Comparison of ENCODE assay signal across 27 cellular contexts in genomic region chr4:15544196-15544730, GRCh38.
A peak's percentile ranks its signal among the peaks of the same experiment; 100 is the strongest.
DNase-seq lines count a peak whose midpoint lies in the region; ATAC-seq, FAIRE-seq and TF ChIP-seq lines count a peak whose summit lies in the region.
"Had no signal": no experiment of that assay in that cellular context is flagged by ENCODE, and none has a peak within 500 bp of the region (broad histone marks: within the 10 kb centered on the region; RNA-seq: fewer than 3 reads in every experiment).

No MANE protein-coding gene starts in this region.

- no peak overlapping the region for H2BK20ac ChIP-seq in H1 (ENCODE audit: low read length)

- DNase-seq in activated naive CD4-positive, alpha-beta T cell treated with anti-CD3 and anti-CD28 coated beads, Interleukin-2, amount 50 U/mL, for 72 hours (ENCODE audit: low spot score in 2 of 2): no peak
- DNase-seq in activated naive CD4-positive, alpha-beta T cell treated with Interleukin-2 at 50 U/mL for 16 hours: no peak
- no peak for DNase-seq in H1 (ENCODE audit: low read depth in 1 of 2, low spot score in 2 of 2)
- peak; percentile 11 for DNase-seq in left kidney (ENCODE audit: low read depth, low spot score)
- DNase-seq in activated gamma-delta T cell treated with Interleukin-2 at 50 U/mL for 16 hours: no peak
- DNase-seq in ecto neural progenitor cell (ENCODE audit: low spot score): no peak
- no peak for DNase-seq in DMS53 (lab: John Stamatoyannopoulos, UW)
- DNase-seq in posterior vena cava (ENCODE audit: low spot score): no peak
- DNase-seq: ACHN; Calu3; CD4-positive, alpha-beta memory T cell; DMS153; GDM1; HFFc6; KG1; NCI-H1105; NCI-H2029 treated with DMSO at 0.1 percent for 48 hours; NCI-H226; NCI-H510A treated with DMSO at 0.1 percent for 48 hours; NCI-H774 had no signal

- H3K4me3 ChIP-seq in H1 (ENCODE audit: extremely low read depth in 1 of 4, insufficient read depth in 2 of 4, low read depth in 3 of 4, low read length in 4 of 4): peak overlapping the region in 1 of 4 experiments; percentile 20; a peak in 1 of 8 replicates
- H3K4me3 ChIP-seq: BLaER1 treated with 17β-estradiol and CSF1 and Interleukin-3, amounts not matched to agents 10 nM and 100 nM had no signal

- WGBS in H1 (ENCODE audit: extremely low coverage in 1 of 2, insufficient coverage in 1 of 2, insufficient read length in 1 of 2, insufficient replicate concordance in 2 of 2, low coverage in 1 of 2, low lambda C conversion rate in 2 of 2, missing lambda C conversion rate in 1 of 2), 2 experiments: 41% methylated on average over 3 of the region's 3 CpGs; no CpG with 5 or more reads in 1 of the 2 experiments

- H3K4me1 ChIP-seq in H1 (replicated peaks in 1 of 4; ENCODE audit: control insufficient read depth in 3 of 4, insufficient read depth in 4 of 4, low read length in 3 of 4): peaks cover 0 to 11% (median 6%) of the 10 kb centered on the region in 4 experiments; a peak in 3 of 7 replicates

- no peak overlapping the region for H3K9ac ChIP-seq in H1 (replicated peaks in 1 of 4; ENCODE audit: extremely low read depth in 1 of 4, low read depth in 3 of 4, low read length in 3 of 4)
- H3K9ac ChIP-seq: BLaER1 treated with 17β-estradiol and CSF1 and Interleukin-3, amounts not matched to agents 10 nM and 100 nM had no signal

- no peak overlapping the region for H3K4ac ChIP-seq in H1 (replicated peaks; ENCODE audit: insufficient read length, low read depth, low read length)

- CTCF ChIA-PET in H1 (lab: Charles Lee; ENCODE audit: partially characterized antibody): interaction anchor here (0.8 to 1.4 kb wide), 7 partner anchors 13 to 661 kb away, joined by 3 to 4 read pairs (median 3); no protein-coding TSS in a partner anchor

- H4K5ac ChIP-seq in H1 (ENCODE audit: insufficient read length, low read depth, low read length): no peak overlapping the region

- no peak for FAIRE-seq in H1 (lab: Jason Lieb, UNC)
- FAIRE-seq: GM18507, H54, HepG2 had no signal

- H3K79me2 ChIP-seq in H1 (ENCODE audit: control insufficient read depth in 1 of 2, insufficient read depth in 2 of 2, low read length in 2 of 2): no peaks in the 10 kb centered on the region

- no peak overlapping the region for H2BK120ac ChIP-seq in H1 (replicated peaks; ENCODE audit: low read depth, low read length)

- H3K9me3 ChIP-seq in H1 (ENCODE audit: insufficient read depth in 2 of 2, low read depth in 1 of 2, low read length in 1 of 2): no peaks in the 10 kb centered on the region
- H3K9me3 ChIP-seq: BLaER1 treated with 17β-estradiol and CSF1 and Interleukin-3, amounts not matched to agents 10 nM and 100 nM had no signal

- no peaks in the 10 kb centered on the region for H4K20me1 ChIP-seq in H1 (replicated peaks in 1 of 2; ENCODE audit: control insufficient read depth in 1 of 2, insufficient read depth in 2 of 2, low read length in 2 of 2)
- H4K20me1 ChIP-seq: BLaER1 treated with 17β-estradiol and CSF1 and Interleukin-3, amounts not matched to agents 10 nM and 100 nM had no signal

- H2AK5ac ChIP-seq in H1 (ENCODE audit: low read depth, low read length): no peak overlapping the region

- TF ChIP-seq POLR2A in H1 (IDR thresholded peaks at IDR 0.05; ENCODE audit: control extremely low read depth in 1 of 2, low read depth in 2 of 2, low read length in 2 of 2): no peak

- intact Hi-C loops in posterior vena cava (cut with DNase I): no loop called here

- no peak for TF ChIP-seq CTCF in H1 (IDR thresholded peaks at IDR 0.05; ENCODE audit: control extremely low read depth in 1 of 3, insufficient read depth in 1 of 3, low read depth in 1 of 3, low read length in 3 of 3)

- ATAC-seq in activated naive CD4-positive, alpha-beta T cell treated with anti-CD3 and anti-CD28 coated beads, Interleukin-2, amount 50 U/mL, for 72 hours: no peak
- ATAC-seq: HepG2, Panc1, SK-N-SH treated with all-trans-retinoic acid at 6 μM for 48 hours had no signal

- no peaks in the 10 kb centered on the region; a peak in 2 of 8 replicates for H3K36me3 ChIP-seq in H1 (ENCODE audit: control insufficient read depth in 2 of 4, insufficient read depth in 4 of 4, low read length in 3 of 4)

- H2AFZ ChIP-seq in H1 (ENCODE audit: low read length): no peak overlapping the region

- no peaks in the 10 kb centered on the region for H3K27me3 ChIP-seq in H1 (replicated peaks in 1 of 4; ENCODE audit: control insufficient read depth in 3 of 4, extremely low read depth in 1 of 4, insufficient read depth in 3 of 4, low read length in 3 of 4)
- H3K27me3 ChIP-seq: BLaER1 treated with 17β-estradiol and CSF1 and Interleukin-3, amounts not matched to agents 10 nM and 100 nM had no signal

- H3K79me1 ChIP-seq in H1 (ENCODE audit: low read depth, low read length): no peaks in the 10 kb centered on the region

- H2BK12ac ChIP-seq in H1 (ENCODE audit: low read depth, low read length): peak overlapping the region; percentile 13

- no peak overlapping the region for H3K27ac ChIP-seq in H1 (ENCODE audit: low read depth, low read length)
- H3K27ac ChIP-seq: 22Rv1; BLaER1 treated with 17β-estradiol and CSF1 and Interleukin-3, amounts not matched to agents 10 nM and 100 nM had no signal

- POLR2A ChIA-PET in H1 (lab: Charles Lee; ENCODE audit: partially characterized antibody): interaction anchor here (0.6 to 1.5 kb wide), 4 partner anchors 12 to 111 kb away, joined by 3 to 4 read pairs (median 3); partner anchors contain the start of gene FBXL5

- H3K9me3 Mint-ChIP-seq in activated naive CD4-positive, alpha-beta T cell treated with anti-CD3 and anti-CD28 coated beads, Interleukin-2, amount 50 U/mL, for 72 hours: no peaks in the 10 kb centered on the region
- H3K9me3 Mint-ChIP-seq: CD4-positive, alpha-beta memory T cell; HFFc6 had no signal

- no peak for TF ChIP-seq EP300 in H1 (IDR thresholded peaks at IDR 0.05; ENCODE audit: borderline replicate concordance in 1 of 2, low read depth in 2 of 2, low read length in 2 of 2)

- peak overlapping the region; percentile 19 to 58 for H3K4me2 ChIP-seq in H1 (ENCODE audit: insufficient read depth in 1 of 2, low read depth in 2 of 2, low read length in 2 of 2)
- H3K4me2 ChIP-seq: BLaER1 treated with 17β-estradiol and CSF1 and Interleukin-3, amounts not matched to agents 10 nM and 100 nM had no signal

- no peak overlapping the region for H3K23ac ChIP-seq in H1 (ENCODE audit: insufficient read length)

- H3K56ac ChIP-seq in H1 (replicated peaks; ENCODE audit: insufficient read length, low read depth, low read length): no peak overlapping the region

- H4K91ac ChIP-seq in H1 (replicated peaks; ENCODE audit: insufficient read length, low read length): peak overlapping the region; percentile 12

- H3K27ac Mint-ChIP-seq in activated naive CD4-positive, alpha-beta T cell treated with anti-CD3 and anti-CD28 coated beads, Interleukin-2, amount 50 U/mL, for 72 hours: peak overlapping the region; percentile 1 to 7
- H3K27ac Mint-ChIP-seq: HFFc6 had no signal

- H3K14ac ChIP-seq in H1 (ENCODE audit: insufficient read length): no peak overlapping the region

- no peaks in the 10 kb centered on the region for H3K23me2 ChIP-seq in H1 (ENCODE audit: low read depth, low read length)

- H3K36me3 Mint-ChIP-seq in activated naive CD4-positive, alpha-beta T cell treated with anti-CD3 and anti-CD28 coated beads, Interleukin-2, amount 50 U/mL, for 72 hours: peaks cover 0 to 6% of the 10 kb centered on the region in 2 donors

- no peak overlapping the region for H2BK5ac ChIP-seq in H1 (ENCODE audit: low read depth, low read length)

- H3K18ac ChIP-seq in H1 (ENCODE audit: extremely low read depth, low read length): no peak overlapping the region

- no peak overlapping the region for H2BK15ac ChIP-seq in H1 (ENCODE audit: low read length)

- no peak for TF ChIP-seq RAD21 in H1 (IDR thresholded peaks at IDR 0.05 in 1 of 2, conservative IDR thresholded peaks at IDR 0.05 in 1 of 2; ENCODE audit: low read depth in 2 of 2, low read length in 2 of 2)

- H4K8ac ChIP-seq in H1 (ENCODE audit: extremely low read depth, insufficient read depth, low read length): no peak overlapping the region

TF ChIP-seq in H1, 55 proteins besides CTCF, POLR2A, EP300 and RAD21:
- TF ChIP-seq TEAD4 (IDR thresholded peaks at IDR 0.05; ENCODE audit: low read depth, low read length): no peak
- no peak for TF ChIP-seq RBBP5 (IDR thresholded peaks at IDR 0.05; ENCODE audit: borderline replicate concordance, low read depth, low read length)
- TF ChIP-seq MAX (IDR thresholded peaks at IDR 0.05): no peak
- no peak for TF ChIP-seq SUZ12 (IDR thresholded peaks at IDR 0.05; ENCODE audit: low read length)
- no peak for TF ChIP-seq ASH2L (IDR thresholded peaks at IDR 0.05; ENCODE audit: low read length)
- TF ChIP-seq SIRT6 (IDR thresholded peaks at IDR 0.05; ENCODE audit: low read length): no peak
- no peak for TF ChIP-seq RNF2 (IDR thresholded peaks at IDR 0.05; ENCODE audit: borderline replicate concordance, low read depth, low read length, missing control alignments, poor library complexity, severe bottlenecking)
- TF ChIP-seq SIN3A (conservative IDR thresholded peaks at IDR 0.05 in 1 of 2, IDR thresholded peaks at IDR 0.05 in 1 of 2; ENCODE audit: low read depth in 1 of 2, low read length in 2 of 2): no peak
- no peak for TF ChIP-seq CTBP2 (IDR thresholded peaks at IDR 0.05; ENCODE audit: borderline replicate concordance, insufficient read depth, insufficient read length, low read length)
- TF ChIP-seq CHD1 (IDR thresholded peaks at IDR 0.05; ENCODE audit: low read depth, low read length): no peak
- TF ChIP-seq EGR1 (IDR thresholded peaks at IDR 0.05; ENCODE audit: borderline replicate concordance, low read depth, low read length): no peak
- TF ChIP-seq GTF2F1 (IDR thresholded peaks at IDR 0.05; ENCODE audit: borderline replicate concordance, low read depth, low read length): no peak
- no peak for TF ChIP-seq JUN (IDR thresholded peaks at IDR 0.05; ENCODE audit: low read depth, low read length)
